In the genomic region with DNA sequence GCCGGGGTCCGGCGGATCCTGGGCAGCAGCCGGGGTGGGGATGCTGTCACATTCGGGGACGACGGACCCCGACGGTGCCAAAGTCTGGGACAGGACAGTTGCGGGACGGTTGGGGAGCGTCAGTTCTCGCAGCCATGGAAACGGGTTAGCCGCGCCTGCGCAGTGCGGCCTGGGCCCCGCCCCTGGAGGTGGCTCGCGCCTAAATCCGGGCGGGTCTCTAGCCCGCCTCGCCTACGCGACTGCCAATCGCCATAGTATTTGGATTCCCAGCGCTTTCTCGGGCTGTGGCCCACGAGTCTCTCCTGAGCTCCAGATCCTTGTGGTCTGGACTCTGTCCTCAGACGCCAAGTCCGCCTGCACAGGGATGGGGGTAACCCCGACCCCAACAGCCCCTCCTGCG, we compare ENCODE assay signal across 8 cellular contexts. TPM values are rescaled to one million over a fixed set of nuclear protein-coding genes. Genes with fewer than 3 reads are reported as not detected.
DNase-seq lines count a peak whose midpoint lies in the region; ATAC-seq and TF ChIP-seq lines count a peak whose summit lies in the region.

ZMYND10 (minus strand) TSS at position 147 of the 400 bp plus-strand sequence. CDS start 153 bp downstream, outside the sequence.

- peak within 1 kb of the TSS; percentile 59 for H3K4me3 Mint-ChIP-seq in CD8-positive, alpha-beta T cell
- H3K4me3 Mint-ChIP-seq in activated CD4-positive, alpha-beta memory T cell treated with anti-CD3 and anti-CD28 coated beads for 36 hours = peak within 1 kb of the TSS; percentile 53

- H3K27me3 Mint-ChIP-seq in CD8-positive, alpha-beta T cell (ENCODE audit: low read depth) = no peaks in the 10 kb centered on the region
- no peaks in the 10 kb centered on the region for H3K27me3 Mint-ChIP-seq in activated CD4-positive, alpha-beta memory T cell treated with anti-CD3 and anti-CD28 coated beads for 36 hours

- H3K27me3 ChIP-seq in CD8-positive, alpha-beta T cell (ENCODE audit: insufficient read depth, low read length) = no peaks in the 10 kb centered on the region
- no peaks in the 10 kb centered on the region for H3K27me3 ChIP-seq in mononuclear cell (ENCODE audit: insufficient read depth, low read length)

- no peaks in the 10 kb centered on the region for H3K9me3 ChIP-seq in CD8-positive, alpha-beta T cell (ENCODE audit: low read length)
- H3K9me3 ChIP-seq in mononuclear cell (ENCODE audit: low read depth, low read length) = no peaks in the 10 kb centered on the region

- no peak within 1 kb of the TSS for H3K27ac ChIP-seq in CD8-positive, alpha-beta T cell (ENCODE audit: low read depth, low read length)

- H3K4me1 ChIP-seq in CD8-positive, alpha-beta T cell (ENCODE audit: insufficient read depth, low read length) = peaks cover 71% of the 10 kb centered on the region
- H3K4me1 ChIP-seq in mononuclear cell (ENCODE audit: insufficient read depth, low read length) = peaks cover 87% of the 10 kb centered on the region

- no peaks in the 10 kb centered on the region for H3K9me3 Mint-ChIP-seq in CD8-positive, alpha-beta T cell
- no peaks in the 10 kb centered on the region for H3K9me3 Mint-ChIP-seq in activated CD4-positive, alpha-beta memory T cell treated with anti-CD3 and anti-CD28 coated beads for 36 hours

- H3K4me1 Mint-ChIP-seq in CD8-positive, alpha-beta T cell (ENCODE audit: low read depth) = peaks cover 69% of the 10 kb centered on the region
- peaks cover 46% of the 10 kb centered on the region for H3K4me1 Mint-ChIP-seq in activated CD4-positive, alpha-beta memory T cell treated with anti-CD3 and anti-CD28 coated beads for 36 hours (ENCODE audit: low read depth)

- CTCF ChIA-PET in CD8-positive, alpha-beta T cell (lab: Charles Lee) = interaction anchor here (0.6 to 5.8 kb wide), 5 partner anchors 8 to 197 kb away, joined by 3 to 67 read pairs (median 5); no protein-coding TSS in a partner anchor
- CTCF ChIA-PET in activated CD4-positive, alpha-beta memory T cell treated with anti-CD3 and anti-CD28 coated beads for 36 hours (lab: Charles Lee) = interaction anchor here (1.0 kb wide), 1 partner anchor 197 kb away, joined by 4 read pairs; no protein-coding TSS in a partner anchor

- peak within 1 kb of the TSS; percentile 38 for H3K4me3 ChIP-seq in CD8-positive, alpha-beta T cell (ENCODE audit: low read depth, low read length)
- H3K4me3 ChIP-seq in mononuclear cell (ENCODE audit: low read length) = peak within 1 kb of the TSS; percentile 10

- no peak for TF ChIP-seq CTCF in CD8-positive, alpha-beta T cell (IDR thresholded peaks at IDR 0.05)

- DNase-seq in CD8-positive, alpha-beta T cell = peak; percentile 54 to 80 (median 70)
- DNase-seq in MV-4-11 (lab: John Stamatoyannopoulos, UW) (peak; percentile 73), SK-N-DZ (ENCODE audit: low spot score) (no peak), NCI-H2171 (lab: John Stamatoyannopoulos, UW) (no peak)
- DNase-seq in activated CD4-positive, alpha-beta memory T cell treated with anti-CD3 and anti-CD28 coated beads for 36 hours = peak; percentile 85
- peak; percentile 71 for DNase-seq in effector CD8-positive, alpha-beta T cell (lab: John Stamatoyannopoulos, UW)
- peak; percentile 51 for DNase-seq in stimulated activated CD8-positive, alpha-beta memory T cell treated with anti-CD3 and anti-CD28 coated beads, Interleukin-7, amount 100 ng/mL, for 24 hours (ENCODE audit: low read depth)

- H3K27ac Mint-ChIP-seq in CD8-positive, alpha-beta T cell = no peak within 1 kb of the TSS
- no peak within 1 kb of the TSS for H3K27ac Mint-ChIP-seq in activated CD4-positive, alpha-beta memory T cell treated with anti-CD3 and anti-CD28 coated beads for 36 hours

- H3K36me3 Mint-ChIP-seq in CD8-positive, alpha-beta T cell = peaks cover 27% of the 10 kb centered on the region
- peaks cover 14% of the 10 kb centered on the region for H3K36me3 Mint-ChIP-seq in activated CD4-positive, alpha-beta memory T cell treated with anti-CD3 and anti-CD28 coated beads for 36 hours

- POLR2A ChIA-PET in CD8-positive, alpha-beta T cell (lab: Charles Lee) = interaction anchor here (12.4 kb wide), 1 partner anchor 10 kb away, joined by 129 read pairs; no protein-coding TSS in a partner anchor
- POLR2A ChIA-PET in activated CD4-positive, alpha-beta memory T cell treated with anti-CD3 and anti-CD28 coated beads for 36 hours (lab: Charles Lee) = interaction anchor here (1.0 kb wide), 1 partner anchor 227 kb away, joined by 3 read pairs; no protein-coding TSS in a partner anchor

- intact Hi-C loops in CD8-positive, alpha-beta T cell (cut with DNase I, micrococcal nuclease) = loop anchor here in 1 of 2 experiments (5.0 to 10.0 kb wide), 3 partner anchors 222 to 1149 kb away; partner anchors contain the start of genes C3orf18, CISH and HEMK1
- intact Hi-C loops in activated CD4-positive, alpha-beta memory T cell treated with anti-CD3 and anti-CD28 coated beads for 36 hours (cut with micrococcal nuclease) = no loop called here

- peak; percentile 28 for ATAC-seq in CD8-positive, alpha-beta T cell

- peaks cover 15% of the 10 kb centered on the region for H3K36me3 ChIP-seq in CD8-positive, alpha-beta T cell (ENCODE audit: insufficient read depth, low read length)

RNA-seq across cellular contexts. Expression of gene ZMYND10, which starts in this region (rescaled TPM):
- 1 to 10 TPM; 1.2 to 1.6 TPM for total RNA-seq in CD8-positive, alpha-beta T cell
- total RNA-seq in activated CD4-positive, alpha-beta memory T cell treated with anti-CD3 and anti-CD28 coated beads for 36 hours = under 1 TPM; 0.94 to 1.00 TPM
- 0.10 TPM for total RNA-seq in mononuclear cell
- 0.66 and 1.2 TPM in 2 replicates for polyA plus RNA-seq in SK-N-DZ (2014; cell fraction: cytosol; rRNA removed)
- polyA plus RNA-seq in SK-N-DZ (2014; cell fraction: nucleus; rRNA removed) = 5.2 and 7.3 TPM in 2 replicates

Comparison
In these comparisons a context has a peak if more than half of its experiments do, and no peak if none do; other contexts are left out.
1. Peak in DNase-seq in activated CD4-positive, alpha-beta memory T cell treated with anti-CD3 and anti-CD28 coated beads for 36 hours; RNA of the gene not detected or under 1 TPM.
2. DNase-seq: peak in CD8-positive, alpha-beta T cell (7 of 7), MV-4-11 (single experiment), effector CD8-positive, alpha-beta T cell (single experiment) and stimulated activated CD8-positive, alpha-beta memory T cell treated with anti-CD3 and anti-CD28 coated beads, Interleukin-7, amount 100 ng/mL, for 24 hours (single experiment); none in SK-N-DZ (single experiment) and NCI-H2171 (single experiment).